ENCODE assay signal across 11 cellular contexts in the genomic region with DNA sequence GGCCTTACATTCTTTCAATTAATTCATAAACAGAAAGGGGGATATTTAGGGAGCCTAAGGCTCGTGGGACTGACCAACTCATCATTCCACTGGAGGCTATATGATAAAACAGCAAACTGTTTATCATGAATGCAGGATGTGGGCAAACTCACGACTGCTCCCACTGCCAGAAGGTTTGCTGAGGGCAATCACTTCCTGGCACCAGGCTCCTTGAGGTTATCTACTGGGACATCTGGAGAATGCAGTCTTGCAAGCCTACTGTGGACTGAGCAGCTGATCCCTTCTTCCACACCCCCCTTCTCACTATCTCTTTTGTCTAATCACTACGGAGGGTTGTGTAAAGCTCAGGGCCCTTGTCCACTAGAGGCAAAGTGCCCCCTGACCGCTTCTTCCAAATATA. TPM values are rescaled to one million over a fixed set of nuclear protein-coding genes. Genes with fewer than 3 reads are reported as not detected.
"Had no signal": no experiment of that assay in that cellular context is flagged by ENCODE, and none has a peak within 500 bp of the region (broad histone marks: within the 10 kb centered on the region; RNA-seq: fewer than 3 reads in every experiment).

No MANE protein-coding gene starts in this region.

RNA-seq across cellular contexts. Expression of gene CCRL2, which starts 26.1 kb away (rescaled TPM):
- total RNA-seq: astrocyte, epithelial cell of proximal tubule, mammary epithelial cell, progenitor cell of endocrine pancreas, renal cortical epithelial cell had no signal
- polyA plus RNA-seq: mammary epithelial cell had no signal

RNA-seq across cellular contexts. Expression of gene LTF, which starts 31.6 kb away (rescaled TPM):
- total RNA-seq: activated CD4-positive, alpha-beta memory T cell treated with anti-CD3 and anti-CD28 coated beads for 36 hours; activated CD4-positive, alpha-beta T cell treated with anti-CD3 and anti-CD28 coated beads, Interleukin-2, amount 10 ng/mL, durations not matched to agents 24 days and 14 days; activated CD8-positive, alpha-beta memory T cell treated with anti-CD3 and anti-CD28 coated beads for 36 hours; activated naive CD4-positive, alpha-beta T cell treated with anti-CD3 and anti-CD28 coated beads for 36 hours; activated naive CD8-positive, alpha-beta T cell treated with anti-CD3 and anti-CD28 coated beads, Interleukin-2, amount 10 ng/mL, durations not matched to agents 7 days and 5 days; activated T-helper 1 cell treated with anti-CD3 and anti-CD28 coated beads, Interleukin-12 subunit alpha, Interleukin-12 subunit beta, Interleukin-2, Interleukin-4 antibody, amounts not matched to agents 30 ng/mL and 10 ng/mL and 1 ng/mL, durations not matched to agents 14 hours and 24 hours and 36 hours; astrocyte; epithelial cell of proximal tubule had no signal
